22 cellular contexts compared by ENCODE assay signal in genomic region chr13:111037838-111038397, GRCh38.
"Had no signal": no experiment of that assay in that cellular context is flagged by ENCODE, and none has a peak within 500 bp of the region (broad histone marks: within the 10 kb centered on the region; RNA-seq: fewer than 3 reads in every experiment).

No MANE protein-coding gene starts in this region.

- ATAC-seq: activated CD8-positive, alpha-beta T cell treated with anti-CD3 and anti-CD28 coated beads for 36 hours; activated T-cell treated with anti-CD3 and anti-CD28 coated beads, Interleukin-2, amount 50 U/mL, for 4 hours; right cardiac atrium had no signal

- H3K4me3 ChIP-seq: adrenal gland, coronary artery, esophagus muscularis mucosa, smooth muscle cell, tibial nerve, uterus had no signal

- DNase-seq: activated CD8-positive, alpha-beta T cell treated with anti-CD3 and anti-CD28 coated beads for 36 hours; activated effector memory CD4-positive, alpha-beta T cell treated with Interleukin-2 at 50 U/mL for 16 hours; activated naive CD4-positive, alpha-beta T cell treated with anti-CD3 and anti-CD28 coated beads, Interleukin-2, amount 50 U/mL, for 16 hours; activated T-cell treated with anti-CD3 and anti-CD28 coated beads, Interleukin-2, amount 50 U/mL, for 4 hours; adrenal gland; central memory CD4-positive, alpha-beta T cell; effector CD4-positive, alpha-beta T cell; foreskin melanocyte; kidney glomerular epithelial cell; mesendoderm; occipital lobe; right cardiac atrium; stimulated activated CD4-positive, alpha-beta T cell treated with anti-CD3 and anti-CD28 coated beads, Interleukin-4, amount 100 ng/mL, for 4 hours; stimulated activated CD8-positive, alpha-beta memory T cell treated with anti-CD3 and anti-CD28 coated beads, Interleukin-4, amount 100 ng/mL, for 48 hours; stimulated activated naive CD4-positive, alpha-beta T cell treated with Interleukin-2 at 50 U/mL for 16 hours; substantia nigra; uterus; WERI-Rb-1 had no signal
